ENCODE assay signal across 22 cellular contexts in genomic region chr13:36354842-36355241, GRCh38. TPM values are rescaled to one million over a fixed set of nuclear protein-coding genes. Genes with fewer than 3 reads are reported as not detected.
DNase-seq lines count a peak whose midpoint lies in the region; ATAC-seq, FAIRE-seq and TF ChIP-seq lines count a peak whose summit lies in the region.
"Had no signal": no experiment of that assay in that cellular context is flagged by ENCODE, and none has a peak within 500 bp of the region (broad histone marks: within the 10 kb centered on the region; RNA-seq: fewer than 3 reads in every experiment).

No MANE protein-coding gene starts in this region.

- DNase-seq in GM12878 (ENCODE audit: low read depth, low spot score), result no peak
- no peak for DNase-seq in endodermal cell
- no peak for DNase-seq in mesenchymal stem cell
- peak; percentile 43 for DNase-seq in renal cortical epithelial cell (ENCODE audit: low read depth)
- DNase-seq in SHP77 treated with DMSO at 0.1 percent for 48 hours (lab: John Stamatoyannopoulos, UW), result no peak
- DNase-seq in activated CD4-positive, CD25-positive, alpha-beta regulatory T cell (lab: John Stamatoyannopoulos, UW), result no peak
- no peak for DNase-seq in ureter (ENCODE audit: low spot score)
- DNase-seq in stimulated activated CD4-positive, alpha-beta T cell treated with anti-CD3 and anti-CD28 coated beads, Interleukin-4, amount 100 ng/mL, for 24 hours, result no peak
- DNase-seq: C1 segment of cervical spinal cord; Calu3; CD4-positive, alpha-beta memory T cell; COR-L47; DMS53; DMS79 treated with DMSO at 0.1 percent for 48 hours; GF-D8; GM23248; H7; HCEC 1CT had no signal

- H2BK5ac ChIP-seq in mesenchymal stem cell (ENCODE audit: low read depth, low read length, poor library complexity, severe bottlenecking), result peak overlapping the region; percentile 66

- H3K36me3 ChIP-seq in GM12878 (ENCODE audit: control insufficient read depth in 2 of 2, insufficient read depth in 2 of 2, low read length in 1 of 2) (no peaks in the 10 kb centered on the region), endodermal cell (ENCODE audit: control insufficient read depth, insufficient read depth, low read length) (no peaks in the 10 kb centered on the region), mesenchymal stem cell (ENCODE audit: control insufficient read depth in 1 of 2, insufficient read depth in 2 of 2, low read depth in 1 of 2, low read length in 2 of 2) (no peaks in the 10 kb centered on the region)

- H3K4me3 Mint-ChIP-seq in endodermal cell, result no peak overlapping the region
- H3K4me3 Mint-ChIP-seq: CD4-positive, alpha-beta memory T cell had no signal

- no peak for FAIRE-seq in GM12878 (lab: Jason Lieb, UNC)
- FAIRE-seq: GM12892, GM19239, H1 had no signal

- no peak overlapping the region for H3K14ac ChIP-seq in mesenchymal stem cell (ENCODE audit: low read length in 2 of 2)

- no peak overlapping the region for H2BK120ac ChIP-seq in mesenchymal stem cell (ENCODE audit: low read depth, low read length)

- H3K79me1 ChIP-seq in mesenchymal stem cell (replicated peaks; ENCODE audit: low read length, poor library complexity, severe bottlenecking), result peaks cover 3% of the 10 kb centered on the region

- TF ChIP-seq EP300 in GM12878 (IDR thresholded peaks at IDR 0.05; ENCODE audit: borderline replicate concordance in 1 of 2, control insufficient read depth in 1 of 2, low read depth in 2 of 2, low read length in 2 of 2), result 0 out of 4 replicates have a peak, but pooled peaks of 1 of the 2 experiments have one; percentile 7

- H3K79me2 ChIP-seq in GM12878 (ENCODE audit: control insufficient read depth, insufficient read depth, low read length), result no peaks in the 10 kb centered on the region

- H4K91ac ChIP-seq in mesenchymal stem cell (ENCODE audit: low read length), result no peak overlapping the region

- H2BK15ac ChIP-seq in mesenchymal stem cell (ENCODE audit: low read depth, poor library complexity, severe bottlenecking), result no peak overlapping the region

- no peak overlapping the region for H3K23ac ChIP-seq in mesenchymal stem cell (ENCODE audit: low read length in 2 of 2)

- H3K4me1 Mint-ChIP-seq in endodermal cell, result peaks cover 3% of the 10 kb centered on the region
- H3K4me1 Mint-ChIP-seq: CD4-positive, alpha-beta memory T cell had no signal

- H2AK5ac ChIP-seq in mesenchymal stem cell (ENCODE audit: low read length, severe bottlenecking), result peak overlapping the region; percentile 48

- in situ Hi-C loops in GM12878 (cut with MboI), result no loop called here

- no peaks in the 10 kb centered on the region for H4K20me1 ChIP-seq in GM12878 (ENCODE audit: control insufficient read depth, insufficient read depth)

- H3K27ac Mint-ChIP-seq in endodermal cell, result no peak overlapping the region
- H3K27ac Mint-ChIP-seq: CD4-positive, alpha-beta memory T cell had no signal

- H3K36me3 Mint-ChIP-seq in endodermal cell (ENCODE audit: low read depth), result peaks cover 22% of the 10 kb centered on the region
- H3K36me3 Mint-ChIP-seq: CD4-positive, alpha-beta memory T cell had no signal

- no peaks in the 10 kb centered on the region for H3K4me1 ChIP-seq in GM12878 (ENCODE audit: control insufficient read depth, insufficient read depth, low read length)
- H3K4me1 ChIP-seq in endodermal cell (ENCODE audit: control insufficient read depth, insufficient read depth, low read length), result peaks cover 4% of the 10 kb centered on the region
- peaks cover 14% of the 10 kb centered on the region for H3K4me1 ChIP-seq in mesenchymal stem cell (ENCODE audit: control insufficient read depth, insufficient read depth, low read depth, low read length)

- H3K9me3 Mint-ChIP-seq in endodermal cell, result peaks cover 20% of the 10 kb centered on the region
- H3K9me3 Mint-ChIP-seq: CD4-positive, alpha-beta memory T cell had no signal

- intact Hi-C loops in GM12878 (cut with micrococcal nuclease; ENCODE audit: unreplicated experiment), result no loop called here

- H3K27ac ChIP-seq in GM12878 (ENCODE audit: control insufficient read depth, insufficient read depth), result no peak overlapping the region
- no peak overlapping the region for H3K27ac ChIP-seq in endodermal cell (ENCODE audit: low read depth, low read length)
- peak overlapping the region; percentile 85 for H3K27ac ChIP-seq in mesenchymal stem cell (ENCODE audit: low read length, poor library complexity, severe bottlenecking)
- H3K27ac ChIP-seq: GM23248 had no signal

- H2BK12ac ChIP-seq in mesenchymal stem cell (ENCODE audit: low read length in 2 of 2), result no peak overlapping the region

- no peak for TF ChIP-seq RAD21 in GM12878 (IDR thresholded peaks at IDR 0.05; ENCODE audit: insufficient read depth, low read depth, low read length)

- BruUV-seq in GM12878 (replicated peaks; lab: Mats Ljungman, UMichigan), result no TSS peak

- SMC1A ChIA-PET in GM12878 (lab: Charles Lee; ENCODE audit: uncharacterized antibody, unreplicated experiment), result interaction anchor here (0.7 to 5.3 kb wide), 11 partner anchors 8 to 471 kb away, joined by 3 to 30 read pairs (median 6); partner anchors contain the start of gene SPART

- H3K27me3 ChIP-seq in GM12878 (replicated peaks in 1 of 2; ENCODE audit: control insufficient read depth in 2 of 2, insufficient read depth in 2 of 2, low read length in 1 of 2) (no peaks in the 10 kb centered on the region), endodermal cell (ENCODE audit: control insufficient read depth, insufficient read depth, low read length, poor library complexity, severe bottlenecking) (no peaks in the 10 kb centered on the region), mesenchymal stem cell (ENCODE audit: control insufficient read depth in 1 of 2, insufficient read depth in 1 of 2, low read length in 2 of 2) (no peaks in the 10 kb centered on the region)

- no peak overlapping the region for H3K18ac ChIP-seq in mesenchymal stem cell (ENCODE audit: low read depth in 1 of 2, low read length in 2 of 2)

- H3K9me3 ChIP-seq in GM12878 (replicated peaks; ENCODE audit: control insufficient read depth, insufficient read depth, low read length) (no peaks in the 10 kb centered on the region), endodermal cell (ENCODE audit: control insufficient read depth, low read length) (no peaks in the 10 kb centered on the region), mesenchymal stem cell (ENCODE audit: control insufficient read depth, low read length) (no peaks in the 10 kb centered on the region)

- no peak for TF ChIP-seq CTCF in GM12878 (IDR thresholded peaks at IDR 0.05 in 2 of 3, conservative IDR thresholded peaks at IDR 0.05 in 1 of 3; ENCODE audit: control insufficient read depth in 2 of 3, extremely low read depth in 1 of 3, insufficient read depth in 1 of 3, low read depth in 3 of 3, low read length in 3 of 3)
- TF ChIP-seq CTCF in endodermal cell (conservative IDR thresholded peaks at IDR 0.05), result no peak

- ATAC-seq in GM12878, result peak; percentile 67

- no peak overlapping the region for H2AFZ ChIP-seq in GM12878 (ENCODE audit: control insufficient read depth, low read depth, low read length)
- no peak overlapping the region for H2AFZ ChIP-seq in mesenchymal stem cell (ENCODE audit: low read depth, low read length)
- H2AFZ ChIP-seq: GM23248 had no signal

- no peak for TF ChIP-seq POLR2A in GM12878 (IDR thresholded peaks at IDR 0.05; ENCODE audit: low read depth, low read length)

- POLR2A ChIA-PET in GM12878 (lab: Charles Lee), result interaction anchor here (0.7 to 2.0 kb wide), 5 partner anchors 8 to 64 kb away, joined by 3 to 7 read pairs (median 6); partner anchors contain the start of gene SPART

- H3K9ac ChIP-seq in GM12878 (ENCODE audit: control insufficient read depth, insufficient read depth, low read length), result no peak overlapping the region
- H3K9ac ChIP-seq in endodermal cell (ENCODE audit: extremely low read depth, low read length, poor library complexity, severe bottlenecking), result no peak overlapping the region
- H3K9ac ChIP-seq in mesenchymal stem cell (ENCODE audit: low read length), result no peak overlapping the region
- H3K9ac ChIP-seq: GM23248 had no signal

- no peak overlapping the region for H3K4me3 ChIP-seq in GM12878
- H3K4me3 ChIP-seq in endodermal cell (ENCODE audit: low read length), result peak overlapping the region; percentile 31
- H3K4me3 ChIP-seq in mesenchymal stem cell (ENCODE audit: insufficient read depth in 1 of 2, low read depth in 1 of 2, low read length in 2 of 2), result no peak overlapping the region
- H3K4me3 ChIP-seq: GM23248 had no signal

- H3K27me3 Mint-ChIP-seq in endodermal cell (ENCODE audit: insufficient read depth), result no peaks in the 10 kb centered on the region

- no peak overlapping the region for H3K4ac ChIP-seq in mesenchymal stem cell (ENCODE audit: low read depth in 1 of 2, low read length in 2 of 2)

- RAD21 ChIA-PET in GM12878 (lab: Charles Lee; ENCODE audit: unreplicated experiment), result interaction anchor here (1.4 to 2.2 kb wide), 8 partner anchors 9 to 84 kb away, joined by 3 to 10 read pairs (median 6); partner anchors contain the start of gene SPART

- H3K4me2 ChIP-seq in GM12878 (ENCODE audit: control insufficient read depth, insufficient read depth) (no peak overlapping the region), mesenchymal stem cell (ENCODE audit: low read length, poor library complexity, severe bottlenecking) (no peak overlapping the region)

- CTCF ChIA-PET in GM12878 (lab: Yijun Ruan, JAX), result interaction anchor here (0.6 to 3.0 kb wide), 8 partner anchors 8 to 381 kb away, joined by 3 to 16 read pairs (median 4); partner anchors contain the start of gene SPART

- H4K8ac ChIP-seq in mesenchymal stem cell (ENCODE audit: low read length), result no peak overlapping the region

RNA-seq across cellular contexts. Expression of gene SPART, which starts 8.6 kb away (rescaled TPM):
- 18.2 and 20.4 TPM in 2 replicates for total RNA-seq in GM12878 (2013; cell fraction: nucleolus; rRNA removed)
- total RNA-seq in GM12878 (2014; rRNA removed) (20.9 and 22.1 TPM in 2 replicates), GM12878 (2014; rRNA removed; fragmentation: Illumina TruSeq; extraction: Trizol) (48.3 and 50.0 TPM in 2 replicates), GM12878 (2021) (35.6 and 36.2 TPM in 2 replicates), endodermal cell (10 to 100 TPM; 49.1 to 53.9 TPM), renal cortical epithelial cell (65.1 and 152 TPM in 2 replicates), ureter (89.2 TPM)
- 10.0 TPM for polyA plus RNA-seq in GM12878 (2011; ENCODE audit: low read depth)
- polyA plus RNA-seq in GM12878 (2011; rRNA removed) (52.2 and 63.5 TPM in 2 replicates), GM12878 (2014; fragmentation: Illumina TruSeq; extraction: Trizol) (74.6 and 105 TPM in 2 replicates), GM12878 (2014; fragmentation: Nextera tagmentation; extraction: Ambion mirVana) (10 to 100 TPM; 17.6 to 20.9 TPM), GM12878 (2014; rRNA removed) (34.4 and 35.9 TPM in 2 replicates), GM12878 (2016; fragmentation: Nextera tagmentation; extraction: Ambion mirVana) (10 to 100 TPM; 59.7 to 65.9 TPM)
- 31.9 and 34.3 TPM in 2 replicates for polyA plus RNA-seq in GM12878 (2011; cell fraction: cytosol; rRNA removed)
- 33.9 and 42.0 TPM in 2 replicates for polyA plus RNA-seq in GM12878 (2011; cell fraction: nucleus; rRNA removed)
- polyA plus RNA-seq in GM12878 (2012), result 10.0 and 14.3 TPM in 2 replicates
- 44.0 and 81.4 TPM in 2 replicates for polyA minus RNA-seq in GM12878 (2011; rRNA and poly(A)+ RNA removed)
- 24.3 and 33.4 TPM in 2 replicates for polyA minus RNA-seq in GM12878 (2011; cell fraction: cytosol; rRNA and poly(A)+ RNA removed)
- polyA minus RNA-seq in GM12878 (2011; cell fraction: nucleus; rRNA and poly(A)+ RNA removed), result 9.1 and 14.5 TPM in 2 replicates
- 54.2 TPM for polyA plus RNA-seq in endodermal cell (2013, experiment 1 of 2)
- polyA plus RNA-seq in endodermal cell (2013, experiment 2 of 2), result 53.8 TPM
- 87.6 TPM for polyA plus RNA-seq in mesenchymal stem cell (2013, experiment 1 of 2)
- 86.1 TPM for polyA plus RNA-seq in mesenchymal stem cell (2013, experiment 2 of 2)
- total RNA-seq: Calu3 had no signal

RNA-seq across cellular contexts. Expression of gene CCDC169, which starts 57.2 kb away (rescaled TPM):
- 0.23 TPM in 1 of 2 replicates, not detected in the other for total RNA-seq in GM12878 (2013; cell fraction: nucleolus; rRNA removed)
- 0.22 TPM in 1 of 2 replicates, not detected in the other for total RNA-seq in GM12878 (2014; rRNA removed)
- 0.13 TPM in 1 of 2 replicates, not detected in the other for total RNA-seq in GM12878 (2014; rRNA removed; fragmentation: Illumina TruSeq; extraction: Trizol)
- total RNA-seq in GM12878 (2021), result not detected in 2 replicates
- not detected for polyA plus RNA-seq in GM12878 (2011; ENCODE audit: low read depth)
- polyA plus RNA-seq in GM12878 (2011; rRNA removed), result 1.4 and 1.7 TPM in 2 replicates
- polyA plus RNA-seq in GM12878 (2011; cell fraction: cytosol; rRNA removed), result 0.38 and 0.46 TPM in 2 replicates
- 1.5 TPM in 2 replicates for polyA plus RNA-seq in GM12878 (2011; cell fraction: nucleus; rRNA removed)
- polyA plus RNA-seq in GM12878 (2012), result not detected in 2 replicates
- polyA plus RNA-seq in GM12878 (2014; fragmentation: Illumina TruSeq; extraction: Trizol), result 0.24 TPM in 1 of 2 replicates, not detected in the other
- under 1 TPM; 0.13 to 0.37 TPM for polyA plus RNA-seq in GM12878 (2014; fragmentation: Nextera tagmentation; extraction: Ambion mirVana)
- polyA plus RNA-seq in GM12878 (2014; rRNA removed), result not detected in 2 replicates
- under 1 TPM in 1 of 2 experiments, not detected in 1; 0.25 TPM for polyA plus RNA-seq in GM12878 (2016; fragmentation: Nextera tagmentation; extraction: Ambion mirVana)
- polyA minus RNA-seq in GM12878 (2011; rRNA and poly(A)+ RNA removed), result 0.80 and 0.82 TPM in 2 replicates
- polyA minus RNA-seq in GM12878 (2011; cell fraction: cytosol; rRNA and poly(A)+ RNA removed), result not detected in 2 replicates
- polyA minus RNA-seq in GM12878 (2011; cell fraction: nucleus; rRNA and poly(A)+ RNA removed), result 1.1 and 2.1 TPM in 2 replicates
- 10 to 100 TPM; 18.2 to 26.3 TPM for total RNA-seq in endodermal cell
- polyA plus RNA-seq in endodermal cell (2013, experiment 1 of 2), result 6.7 TPM
- polyA plus RNA-seq in endodermal cell (2013, experiment 2 of 2), result 5.4 TPM
- 1.9 TPM for polyA plus RNA-seq in mesenchymal stem cell (2013, experiment 1 of 2)
- 1.4 TPM for polyA plus RNA-seq in mesenchymal stem cell (2013, experiment 2 of 2)
- total RNA-seq in renal cortical epithelial cell, result 2.8 and 3.3 TPM in 2 replicates
- total RNA-seq in ureter, result 17.8 TPM
- total RNA-seq: Calu3; CD4-positive, alpha-beta memory T cell; G401 had no signal
- polyA plus RNA-seq: CD4-positive, alpha-beta memory T cell had no signal
